Comparison of ENCODE assay signal across 14 cellular contexts in the genomic region with DNA sequence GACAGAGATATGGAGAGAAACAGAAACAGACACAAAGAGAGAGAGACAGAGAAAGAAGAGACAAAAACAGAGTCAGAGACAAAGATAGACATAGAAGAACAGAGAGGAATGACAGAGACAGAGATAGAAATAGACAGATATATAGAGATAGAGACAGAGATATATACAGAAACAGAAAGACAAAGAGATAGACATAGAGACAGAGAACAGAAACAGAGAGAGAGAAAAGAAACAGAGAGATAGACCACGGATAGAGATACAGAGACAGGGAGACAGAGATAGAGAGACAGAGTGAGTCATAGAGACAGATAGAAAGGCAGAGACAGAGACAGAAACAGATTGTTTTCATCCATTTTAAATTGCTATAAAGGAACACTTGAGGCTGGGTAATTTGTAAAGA. TPM values are rescaled to one million over a fixed set of nuclear protein-coding genes. Genes with fewer than 3 reads are reported as not detected.
DNase-seq lines count a peak whose midpoint lies in the region; ATAC-seq and TF ChIP-seq lines count a peak whose summit lies in the region.
"Had no signal": no experiment of that assay in that cellular context is flagged by ENCODE, and none has a peak within 500 bp of the region (broad histone marks: within the 10 kb centered on the region; RNA-seq: fewer than 3 reads in every experiment).

No MANE protein-coding gene starts in this region.

- H3K36me3 ChIP-seq in psoas muscle (ENCODE audit: insufficient read depth in 1 of 2, low read depth in 1 of 2) = no peaks in the 10 kb centered on the region

- no peak for DNase-seq in psoas muscle
- DNase-seq in 8988T = no peak
- no peak for DNase-seq in NCI-H69 (lab: John Stamatoyannopoulos, UW)
- no peak for DNase-seq in retina
- DNase-seq in left colon = no peak
- DNase-seq: anterior cingulate cortex; NCI-H1694; OCI-M1; stimulated activated naive CD8-positive, alpha-beta T cell treated with anti-CD3 and anti-CD28 coated beads, Interleukin-15, Interleukin-2, amounts not matched to agents 100 U/mL and 50 U/mL, for 24 hours had no signal

- H3K9me3 ChIP-seq in psoas muscle = no peaks in the 10 kb centered on the region

- intact Hi-C loops in psoas muscle (cut with DNase I) = no loop called here
- intact Hi-C loops in left colon (cut with DNase I, micrococcal nuclease) = no loop called here

- no peak overlapping the region for H3K4me3 ChIP-seq in psoas muscle

- H3K27me3 ChIP-seq in psoas muscle (ENCODE audit: insufficient read depth in 3 of 3, low read length in 2 of 3) = no peaks in the 10 kb centered on the region

- H3K4me1 ChIP-seq in psoas muscle = no peaks in the 10 kb centered on the region

- WGBS in psoas muscle, 3 donors = 75 to 81% (median 80%) methylated on average over 1 of the region's 1 CpG

- peak overlapping the region; percentile 55 for H3K27ac ChIP-seq in psoas muscle

- no peak for TF ChIP-seq CTCF in psoas muscle (IDR thresholded peaks at IDR 0.05)

- ATAC-seq in GM19023 (IDR thresholded peaks at IDR 0.05; ENCODE audit: unreplicated experiment) = peak; percentile 39
- ATAC-seq in HG02571 (IDR thresholded peaks at IDR 0.05; ENCODE audit: unreplicated experiment) = peak; percentile 63
- ATAC-seq in HG03565 (IDR thresholded peaks at IDR 0.05; ENCODE audit: unreplicated experiment) = peak; percentile 47
- ATAC-seq in psoas muscle = no peak
- ATAC-seq in left colon = no peak

RNA-seq across cellular contexts. Expression of a gene that starts 12.3 kb away (rescaled TPM):
- total RNA-seq in psoas muscle = 1 to 10 TPM; 3.8 to 6.1 (median 5.0) TPM
- polyA plus RNA-seq in psoas muscle = 1 to 10 TPM in 1 of 3 donors, under 1 TPM in 2; 0.82 to 1.8 (median 0.90) TPM
- total RNA-seq in left colon = 10 to 100 TPM in 1 of 2 donors, 1 to 10 TPM in 1; 5.0 to 24.2 TPM
- total RNA-seq: endothelial cell of umbilical vein, H1 had no signal
- polyA plus RNA-seq: endothelial cell of umbilical vein, H1 had no signal

RNA-seq across cellular contexts. Expression of a gene that starts 53.1 kb away (rescaled TPM):
- 1 to 10 TPM; 1.2 to 2.7 (median 2.3) TPM for total RNA-seq in psoas muscle
- under 1 TPM; 0.46 to 0.65 (median 0.60) TPM for polyA plus RNA-seq in psoas muscle
- 10 to 100 TPM; 58.4 to 62.4 TPM for total RNA-seq in left colon

Comparison
In these comparisons a context has a peak if more than half of its experiments do, and no peak if none do; other contexts are left out.
1. ATAC-seq: peak in GM19023 (single experiment), HG02571 (single experiment) and HG03565 (single experiment); none in psoas muscle (0 of 4) and left colon (single experiment).
2. RNA of a gene that starts 53.1 kb away (total RNA-seq): 58.4 to 62.4 TPM in left colon; 1.2 to 2.7 TPM in psoas muscle; every median in the first group is over 10 times any median in the second.